Comparison of ENCODE assay signal across 25 cellular contexts in genomic region chr17:76599699-76600460, GRCh38. TPM values are rescaled to one million over a fixed set of nuclear protein-coding genes. Genes with fewer than 3 reads are reported as not detected.
A peak's percentile ranks its signal among the peaks of the same experiment; 100 is the strongest.
DNase-seq lines count a peak whose midpoint lies in the region; ATAC-seq and TF ChIP-seq lines count a peak whose summit lies in the region.
"Had no signal": no experiment of that assay in that cellular context is flagged by ENCODE, and none has a peak within 500 bp of the region (broad histone marks: within the 10 kb centered on the region; RNA-seq: fewer than 3 reads in every experiment).

No MANE protein-coding gene starts in this region.

- no peaks in the 10 kb centered on the region for H3K36me3 ChIP-seq in esophagus (ENCODE audit: control insufficient read depth in 2 of 2, insufficient read depth in 2 of 2, low read length in 1 of 2)
- H3K36me3 ChIP-seq: pancreas, thyroid gland had no signal

- no peak overlapping the region for H3K4me3 ChIP-seq in esophagus (ENCODE audit: low read depth in 1 of 2, low read length in 2 of 2)
- H3K4me3 ChIP-seq: pancreas, thyroid gland had no signal

- 41 to 58% methylated on average over 17 of the region's 17 CpGs for WGBS in esophagus, 2 donors

- DNase-seq in Kasumi-1 (lab: John Stamatoyannopoulos, UW) (peak; percentile 83 to 89), SIG-M5 treated with dmso at 0.1 percent for 504 hours (lab: John Stamatoyannopoulos, UW; ENCODE audit: unreplicated experiment) (peak; percentile 93), sciatic nerve (ENCODE audit: low spot score) (no peak), putamen (ENCODE audit: low spot score) (no peak), GM13976 (ENCODE audit: low spot score) (no peak), NCI-H2171 (lab: John Stamatoyannopoulos, UW) (no peak)
- DNase-seq: activated CD4-positive, CD25-positive, alpha-beta regulatory T cell treated with anti-CD3 and anti-CD28 coated beads, Interleukin-2, amount 50 U/mL, for 72 hours; activated CD8-positive, alpha-beta memory T cell treated with anti-CD3 and anti-CD28 coated beads, Interleukin-2, amount 10 ng/mL, durations not matched to agents 7 days and 5 days; activated effector memory CD4-positive, alpha-beta T cell treated with Interleukin-2 at 50 U/mL for 16 hours; amygdala; Calu3; foreskin melanocyte; NCI-H1694; NCI-H226; NK-92 treated with Interleukin-12 subunit alpha and Interleukin-12 subunit beta, amount 100 ng/mL, for 24 hours; pancreas; SHP77 treated with DMSO at 0.1 percent for 48 hours; thyroid gland had no signal

- ATAC-seq in sciatic nerve (peak; percentile 27), GM18498 (IDR thresholded peaks at IDR 0.05; ENCODE audit: unreplicated experiment) (no peak)
- ATAC-seq: activated CD8-positive, alpha-beta memory T cell treated with anti-CD3 and anti-CD28 coated beads, Interleukin-2, amount 10 ng/mL, durations not matched to agents 7 days and 5 days; left lobe of liver had no signal

- no peaks in the 10 kb centered on the region for H3K27me3 ChIP-seq in esophagus (ENCODE audit: control insufficient read depth in 1 of 2, insufficient read depth in 2 of 2, low read length in 2 of 2)
- H3K27me3 ChIP-seq: pancreas, thyroid gland had no signal

- intact Hi-C loops in sciatic nerve (cut with DNase I): no loop called here

- no peak for TF ChIP-seq CTCF in GM13976 (IDR thresholded peaks at IDR 0.05; ENCODE audit: borderline replicate concordance, control extremely low read depth, extremely low read depth, insufficient read depth, missing control alignments)

- peaks cover 3 to 12% of the 10 kb centered on the region in 2 donors for H3K4me1 ChIP-seq in esophagus (ENCODE audit: control insufficient read depth in 2 of 2, insufficient read depth in 2 of 2, low read length in 1 of 2)
- H3K4me1 ChIP-seq: pancreas had no signal

- no peaks in the 10 kb centered on the region for H3K9me3 ChIP-seq in esophagus (ENCODE audit: control insufficient read depth in 2 of 2, insufficient read depth in 1 of 2, low read depth in 1 of 2, low read length in 1 of 2)
- H3K9me3 ChIP-seq: pancreas, thyroid gland had no signal

- in situ Hi-C loops in GM13976 (cut with MboI; ENCODE audit: low sequenced_read_pairs, unreplicated experiment): no loop called here

- H3K27ac ChIP-seq in esophagus (ENCODE audit: low read depth in 2 of 2, low read length in 1 of 2): peak overlapping the region; percentile 52 to 60
- H3K27ac ChIP-seq: pancreas, thyroid gland had no signal

RNA-seq across cellular contexts. Expression of gene ST6GALNAC2, which starts 14.2 kb away (rescaled TPM):
- polyA plus RNA-seq in esophagus: 10 to 100 TPM; 17.5 to 20.2 TPM
- 104 TPM for total RNA-seq in sciatic nerve
- total RNA-seq: activated CD8-positive, alpha-beta memory T cell treated with anti-CD3 and anti-CD28 coated beads, Interleukin-2, amount 10 ng/mL, durations not matched to agents 7 days and 5 days had no signal

RNA-seq across cellular contexts. Expression of gene ST6GALNAC1, which starts 43.7 kb away (rescaled TPM):
- polyA plus RNA-seq in esophagus: 10 to 100 TPM; 20.1 to 40.1 TPM
- 1.8 TPM for total RNA-seq in sciatic nerve
- total RNA-seq: activated CD8-positive, alpha-beta memory T cell treated with anti-CD3 and anti-CD28 coated beads, Interleukin-2, amount 10 ng/mL, durations not matched to agents 7 days and 5 days; chondrocyte; G401; H4; LHCN-M2 had no signal

Comparison
In these comparisons a context has a peak if more than half of its experiments do, and no peak if none do; other contexts are left out.
1. DNase-seq: peak in Kasumi-1 (2 of 2) and SIG-M5 treated with dmso at 0.1 percent for 504 hours (single experiment); none in sciatic nerve (single experiment), putamen (single experiment), GM13976 (single experiment) and NCI-H2171 (single experiment).